10 cellular contexts compared by ENCODE assay signal in the genomic region with DNA sequence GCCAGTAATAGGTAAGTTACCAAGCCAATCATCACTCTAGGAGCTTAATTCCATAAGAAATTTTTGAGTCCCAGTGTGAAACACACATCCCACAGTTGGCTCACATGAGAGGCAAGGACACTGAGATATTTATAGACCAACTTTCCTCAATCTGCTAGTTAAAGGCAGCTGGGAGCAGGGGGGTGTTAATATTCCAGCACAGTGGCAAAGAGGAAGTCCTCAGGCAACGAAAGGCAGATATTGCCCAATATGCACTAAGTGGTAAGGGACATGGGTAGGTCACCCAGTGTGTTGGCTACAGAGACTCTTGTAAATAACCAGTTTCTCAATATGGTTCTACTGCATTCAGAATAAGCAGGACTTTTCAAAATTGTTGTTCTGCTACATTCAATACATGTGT.
A peak's percentile ranks its signal among the peaks of the same experiment; 100 is the strongest.
DNase-seq lines count a peak whose midpoint lies in the region; ATAC-seq, FAIRE-seq and TF ChIP-seq lines count a peak whose summit lies in the region.
"Had no signal": no experiment of that assay in that cellular context is flagged by ENCODE, and none has a peak within 500 bp of the region (broad histone marks: within the 10 kb centered on the region; RNA-seq: fewer than 3 reads in every experiment).

No MANE protein-coding gene starts in this region.

- H3K9me3 Mint-ChIP-seq in memory B cell: no peaks in the 10 kb centered on the region

- no peaks in the 10 kb centered on the region for H3K9me1 ChIP-seq in K562 (ENCODE audit: control insufficient read depth, insufficient read depth, low read length)

- no peak for TF ChIP-seq EP300 in K562 (IDR thresholded peaks at IDR 0.05; ENCODE audit: low read length)

- BruUV-seq in K562 (replicated peaks; lab: Mats Ljungman, UMichigan): no TSS peak

- TF ChIP-seq CTCF in K562 (IDR thresholded peaks at IDR 0.05 in 2 of 3, conservative IDR thresholded peaks at IDR 0.05 in 1 of 3; ENCODE audit: insufficient read depth in 2 of 3, low read depth in 1 of 3, low read length in 3 of 3): no peak

- H3K27me3 Mint-ChIP-seq in memory B cell: no peaks in the 10 kb centered on the region

- no peak overlapping the region for H3K9ac ChIP-seq in K562 (ENCODE audit: insufficient read depth in 1 of 2, low read depth in 2 of 2, low read length in 2 of 2)
- H3K9ac ChIP-seq: BLaER1 had no signal

- H3K4me1 ChIP-seq in K562 (replicated peaks in 1 of 2; ENCODE audit: control insufficient read depth in 2 of 2, insufficient read depth in 2 of 2, low read length in 2 of 2): peaks cover 0 to 10% of the 10 kb centered on the region in 2 experiments; a peak in 3 of 5 replicates
- H3K4me1 ChIP-seq: BLaER1 had no signal

- CTCF ChIA-PET in K562 (lab: Yijun Ruan, JAX; ENCODE audit: low intra/inter-chr PET ratio): no interaction called here

- no peak overlapping the region for H3K4me3 ChIP-seq in K562
- H3K4me3 ChIP-seq: BLaER1 had no signal

- no peak overlapping the region for H3K4me2 ChIP-seq in K562 (ENCODE audit: insufficient read depth, low read length)
- H3K4me2 ChIP-seq: BLaER1 had no signal

- peaks cover 78% of the 10 kb centered on the region for H3K36me3 ChIP-seq in K562 (ENCODE audit: control insufficient read depth, insufficient read depth, low read length)

- no peaks in the 10 kb centered on the region for H3K79me2 ChIP-seq in K562 (ENCODE audit: control insufficient read depth, insufficient read depth, low read length)

- WGBS in K562 (ENCODE audit: insufficient coverage, low coverage, missing lambda C conversion rate): 19% methylated on average over 1 of the region's 1 CpG

- H3K27ac ChIP-seq in K562 (ENCODE audit: extremely low read depth, low read depth, low read length): peak overlapping the region; percentile 51; the same call in 2 of the 3 replicates
- H3K27ac ChIP-seq: BLaER1 had no signal

- H3K9me3 ChIP-seq in K562 (replicated peaks; ENCODE audit: control insufficient read depth, insufficient read depth, low read depth, low read length): no peaks in the 10 kb centered on the region
- H3K9me3 ChIP-seq: BLaER1 had no signal

- in situ Hi-C loops in K562 (cut with MboI): no loop called here

- no peak overlapping the region for H2AFZ ChIP-seq in K562 (ENCODE audit: low read depth, low read length)

- FAIRE-seq in K562 (lab: Jason Lieb, UNC): no peak

- peaks cover 28% of the 10 kb centered on the region for H3K36me3 Mint-ChIP-seq in memory B cell

- H3K4me1 Mint-ChIP-seq in memory B cell: no peaks in the 10 kb centered on the region

- peak overlapping the region; percentile 45 for H3K27ac Mint-ChIP-seq in memory B cell

- peak; percentile 67 for ATAC-seq in K562
- no peak for ATAC-seq in memory B cell (ENCODE audit: low read depth)
- no peak for ATAC-seq in GM18867 (IDR thresholded peaks at IDR 0.05; ENCODE audit: unreplicated experiment)
- ATAC-seq in GM21786 (IDR thresholded peaks at IDR 0.05; ENCODE audit: unreplicated experiment): no peak
- ATAC-seq in GM19395 (IDR thresholded peaks at IDR 0.05; ENCODE audit: unreplicated experiment): no peak

- intact Hi-C loops in K562 (cut with micrococcal nuclease): no loop called here

- no peak for TF ChIP-seq POLR2A in K562 (conservative IDR thresholded peaks at IDR 0.05)

- H3K4me3 Mint-ChIP-seq in memory B cell: no peak overlapping the region

- H3K27me3 ChIP-seq in K562 (ENCODE audit: control insufficient read depth in 2 of 2, insufficient read depth in 2 of 2, low read length in 2 of 2): no peaks in the 10 kb centered on the region
- H3K27me3 ChIP-seq: BLaER1 had no signal

- peak; percentile 96 for DNase-seq in AML-193 (lab: John Stamatoyannopoulos, UW)
- peak; percentile 54 to 65 for DNase-seq in Kasumi-1 (lab: John Stamatoyannopoulos, UW)
- DNase-seq in K562 (ENCODE audit: extremely low read depth in 1 of 4, low spot score in 3 of 4): peak in 1 of 4 experiments; percentile 13
- DNase-seq in memory B cell (ENCODE audit: low spot score in 2 of 2): no peak
- DNase-seq in DMS114 treated with DMSO at 0.1 percent for 48 hours (lab: John Stamatoyannopoulos, UW; ENCODE audit: unreplicated experiment): no peak
- DNase-seq: activated CD4-positive, alpha-beta T cell treated with anti-CD3 and anti-CD28 coated beads for 1 hour had no signal

- TF ChIP-seq RAD21 in K562 (CRISPR knock-in tag; conservative IDR thresholded peaks at IDR 0.05 in 1 of 2, IDR thresholded peaks at IDR 0.05 in 1 of 2): no peak

- H4K20me1 ChIP-seq in K562 (replicated peaks; ENCODE audit: control insufficient read depth, insufficient read depth, low read length): no peaks in the 10 kb centered on the region

- POLR2A ChIA-PET in K562 (lab: Yijun Ruan, JAX): interaction anchor here (1.0 to 2.2 kb wide), 2 partner anchors 11 to 17 kb away, joined by 3 to 6 read pairs; no protein-coding TSS in a partner anchor

TF ChIP-seq in K562, 482 proteins besides CTCF, POLR2A, EP300 and RAD21 (continues in another document):
- TF ChIP-seq CEBPB (tag; IDR thresholded peaks at IDR 0.05) (peak; percentile 96), XRCC4 (IDR thresholded peaks at IDR 0.05; ENCODE audit: extremely low read depth, insufficient read depth, insufficient read length) (no peak), DNMT1 (IDR thresholded peaks at IDR 0.05) (no peak), NFIC (IDR thresholded peaks at IDR 0.05) (no peak), NELFE (IDR thresholded peaks at IDR 0.05; ENCODE audit: insufficient read depth, insufficient read length) (no peak), ZNF717 (CRISPR knock-in tag; IDR thresholded peaks at IDR 0.05) (no peak), SPI1 (IDR thresholded peaks at IDR 0.05; ENCODE audit: borderline replicate concordance, low read depth, low read length) (peak; percentile 86), ZNF395 (CRISPR knock-in tag; IDR thresholded peaks at IDR 0.05) (0 out of 2 replicates have a peak, but pooled peaks have one; percentile 26), ZNF263 (CRISPR knock-in tag; IDR thresholded peaks at IDR 0.05; ENCODE audit: borderline replicate concordance) (no peak), ZBTB26 (CRISPR knock-in tag; IDR thresholded peaks at IDR 0.05) (no peak), CREB3L1 (IDR thresholded peaks at IDR 0.05; ENCODE audit: borderline replicate concordance, low read depth) (no peak), ZKSCAN8 (CRISPR knock-in tag; IDR thresholded peaks at IDR 0.05) (no peak)
- TF ChIP-seq, protein P1, sequence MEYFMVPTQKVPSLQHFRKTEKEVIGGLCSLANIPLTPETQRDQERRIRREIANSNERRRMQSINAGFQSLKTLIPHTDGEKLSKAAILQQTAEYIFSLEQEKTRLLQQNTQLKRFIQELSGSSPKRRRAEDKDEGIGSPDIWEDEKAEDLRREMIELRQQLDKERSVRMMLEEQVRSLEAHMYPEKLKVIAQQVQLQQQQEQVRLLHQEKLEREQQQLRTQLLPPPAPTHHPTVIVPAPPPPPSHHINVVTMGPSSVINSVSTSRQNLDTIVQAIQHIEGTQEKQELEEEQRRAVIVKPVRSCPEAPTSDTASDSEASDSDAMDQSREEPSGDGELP (CRISPR knock-in tag; IDR thresholded peaks at IDR 0.05; ENCODE audit: borderline replicate concordance): no peak
- TF ChIP-seq, protein P2, sequence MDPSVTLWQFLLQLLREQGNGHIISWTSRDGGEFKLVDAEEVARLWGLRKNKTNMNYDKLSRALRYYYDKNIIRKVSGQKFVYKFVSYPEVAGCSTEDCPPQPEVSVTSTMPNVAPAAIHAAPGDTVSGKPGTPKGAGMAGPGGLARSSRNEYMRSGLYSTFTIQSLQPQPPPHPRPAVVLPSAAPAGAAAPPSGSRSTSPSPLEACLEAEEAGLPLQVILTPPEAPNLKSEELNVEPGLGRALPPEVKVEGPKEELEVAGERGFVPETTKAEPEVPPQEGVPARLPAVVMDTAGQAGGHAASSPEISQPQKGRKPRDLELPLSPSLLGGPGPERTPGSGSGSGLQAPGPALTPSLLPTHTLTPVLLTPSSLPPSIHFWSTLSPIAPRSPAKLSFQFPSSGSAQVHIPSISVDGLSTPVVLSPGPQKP (CRISPR knock-in tag; IDR thresholded peaks at IDR 0.05): no peak
- TF ChIP-seq, protein P3, sequence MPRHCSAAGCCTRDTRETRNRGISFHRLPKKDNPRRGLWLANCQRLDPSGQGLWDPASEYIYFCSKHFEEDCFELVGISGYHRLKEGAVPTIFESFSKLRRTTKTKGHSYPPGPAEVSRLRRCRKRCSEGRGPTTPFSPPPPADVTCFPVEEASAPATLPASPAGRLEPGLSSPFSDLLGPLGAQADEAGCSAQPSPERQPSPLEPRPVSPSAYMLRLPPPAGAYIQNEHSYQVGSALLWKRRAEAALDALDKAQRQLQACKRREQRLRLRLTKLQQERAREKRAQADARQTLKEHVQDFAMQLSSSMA (CRISPR knock-in tag; IDR thresholded peaks at IDR 0.05): no peak

Comparison
In these comparisons a context has a peak if more than half of its experiments do, and no peak if none do; other contexts are left out.
1. DNase-seq: peak in AML-193 (2 of 2) and Kasumi-1 (2 of 2); none in memory B cell (0 of 2) and DMS114 treated with DMSO at 0.1 percent for 48 hours (single experiment).